7 cellular contexts compared by ENCODE assay signal in the genomic region with DNA sequence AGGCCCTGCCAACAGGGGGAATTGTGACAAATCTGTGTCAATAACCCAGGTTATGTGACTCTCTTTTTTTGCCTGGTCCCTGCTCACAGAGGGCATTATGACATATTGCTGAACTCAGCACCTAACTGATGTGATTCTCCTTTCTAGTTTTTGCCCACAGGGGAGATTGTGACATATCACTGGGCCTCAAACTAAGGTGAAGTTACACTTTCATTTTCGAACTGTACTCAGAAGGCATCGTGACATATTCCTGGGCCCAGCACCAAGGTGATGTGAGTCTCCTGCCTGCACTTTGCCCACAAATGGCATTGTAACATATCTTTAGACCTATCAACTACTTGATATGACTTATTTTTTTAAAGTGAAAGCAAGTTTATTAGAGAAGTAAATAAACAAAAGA.
"Had no signal": no experiment of that assay in that cellular context is flagged by ENCODE, and none has a peak within 500 bp of the region (broad histone marks: within the 10 kb centered on the region; RNA-seq: fewer than 3 reads in every experiment).

No MANE protein-coding gene starts in this region.

- H3K4me3 ChIP-seq: GM23338, K562 had no signal

- H3K27ac Mint-ChIP-seq: GM23338, H9, HFFc6 had no signal

- DNase-seq: H9, HCEC 1CT, HFFc6, IMR-90, KG1 had no signal

- H3K4me1 Mint-ChIP-seq: GM23338, H9 had no signal

- H3K4me3 Mint-ChIP-seq: GM23338, H9, HFFc6 had no signal
